ENCODE assay signal across 9 cellular contexts in the genomic region with DNA sequence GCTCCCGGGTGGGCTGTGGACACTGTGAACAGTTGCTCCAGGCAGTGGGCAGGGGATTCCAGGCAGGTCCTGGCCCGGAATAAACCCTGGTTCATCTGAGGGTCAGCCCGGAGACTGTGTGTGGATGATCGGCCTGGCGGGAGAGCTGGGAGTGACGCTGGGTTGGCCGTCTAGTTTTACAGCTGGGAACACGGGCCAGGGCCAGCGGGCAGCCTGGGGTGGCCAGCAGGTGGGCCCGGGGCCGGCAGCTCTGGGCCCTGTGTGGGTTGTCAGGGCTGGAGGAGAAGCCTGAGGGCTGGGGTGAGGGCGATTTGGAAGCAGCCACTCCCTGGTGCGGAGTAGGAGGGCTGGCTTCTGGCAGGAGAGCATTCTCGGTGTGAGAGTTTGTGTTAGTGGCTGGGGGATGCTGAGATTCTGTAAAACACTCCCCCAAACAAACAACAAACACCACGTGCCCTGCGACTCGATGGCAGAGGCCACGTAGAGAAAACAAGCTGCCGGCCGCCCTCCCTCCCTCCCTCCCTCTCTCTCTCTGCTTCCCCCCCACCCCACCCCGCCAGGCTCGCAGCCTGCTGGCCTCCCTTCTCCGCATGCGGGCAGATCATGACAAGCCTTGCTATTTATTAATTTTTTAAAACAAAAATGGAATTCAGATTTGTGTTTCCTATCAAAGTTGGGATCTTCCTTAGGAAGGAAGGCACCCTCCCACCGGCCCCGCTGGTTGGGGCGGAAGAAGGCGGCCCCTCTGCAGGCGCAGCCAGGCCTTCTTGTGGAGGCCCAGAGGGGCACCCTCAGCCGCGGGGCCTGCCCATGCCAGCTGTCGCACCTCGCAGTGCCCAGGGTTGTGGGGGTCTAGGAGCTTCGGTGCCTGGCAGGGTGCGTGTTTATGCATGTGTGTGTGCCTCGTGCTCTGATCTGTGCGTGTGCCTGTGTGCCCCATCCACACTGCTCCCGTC. TPM values are rescaled to one million over a fixed set of nuclear protein-coding genes. Genes with fewer than 3 reads are reported as not detected.
A peak's percentile ranks its signal among the peaks of the same experiment; 100 is the strongest.
DNase-seq lines count a peak whose midpoint lies in the region; ATAC-seq and TF ChIP-seq lines count a peak whose summit lies in the region.
"Had no signal": no experiment of that assay in that cellular context is flagged by ENCODE, and none has a peak within 500 bp of the region (broad histone marks: within the 10 kb centered on the region; RNA-seq: fewer than 3 reads in every experiment).

No MANE protein-coding gene starts in this region.

- H3K9me3 ChIP-seq in esophagus (ENCODE audit: control insufficient read depth in 2 of 2, insufficient read depth in 1 of 2, low read depth in 1 of 2, low read length in 1 of 2), result no peaks in the 10 kb centered on the region
- no peaks in the 10 kb centered on the region for H3K9me3 ChIP-seq in mucosa of rectum (ENCODE audit: control insufficient read depth in 2 of 2, low read length in 2 of 2)
- no peaks in the 10 kb centered on the region for H3K9me3 ChIP-seq in upper lobe of right lung

- H3K4me3 ChIP-seq in esophagus (ENCODE audit: low read depth in 1 of 2, low read length in 2 of 2), result peak overlapping the region; percentile 7 to 17
- H3K4me3 ChIP-seq in mucosa of rectum (ENCODE audit: low read length in 2 of 2), result no peak overlapping the region
- no peak overlapping the region for H3K4me3 ChIP-seq in upper lobe of right lung

- DNase-seq in RWPE1 (ENCODE audit: low spot score) (no peak), upper lobe of right lung (no peak), GM13976 (ENCODE audit: low spot score) (no peak), dedifferentiated amniotic fluid mesenchymal stem cell (ENCODE audit: extremely low spot score) (no peak), NCI-H1048 (lab: John Stamatoyannopoulos, UW) (no peak), NCI-H146 treated with DMSO at 0.1 percent for 48 hours (lab: John Stamatoyannopoulos, UW; ENCODE audit: unreplicated experiment) (no peak)
- DNase-seq: amniotic stem cell had no signal

- POLR2A ChIA-PET in RWPE1 (lab: Yijun Ruan, JAX; ENCODE audit: low non-redundant PET), result interaction anchor here (1.5 kb wide), 1 partner anchor 9 kb away, joined by 4 read pairs; no protein-coding TSS in a partner anchor

- no peak overlapping the region for H3K9ac ChIP-seq in mucosa of rectum (ENCODE audit: low read depth in 1 of 2, low read length in 2 of 2)

- H3K36me3 ChIP-seq in esophagus (ENCODE audit: control insufficient read depth in 2 of 2, insufficient read depth in 2 of 2, low read length in 1 of 2) (peaks cover 0 to 3% of the 10 kb centered on the region in 2 donors), mucosa of rectum (ENCODE audit: control insufficient read depth in 2 of 2, insufficient read depth in 2 of 2, low read length in 2 of 2) (no peaks in the 10 kb centered on the region), upper lobe of right lung (no peaks in the 10 kb centered on the region)

- H3K4me1 ChIP-seq in esophagus (ENCODE audit: control insufficient read depth in 2 of 2, insufficient read depth in 2 of 2, low read length in 1 of 2) (peaks cover 56 to 95% of the 10 kb centered on the region in 2 donors), mucosa of rectum (ENCODE audit: control insufficient read depth in 2 of 2, insufficient read depth in 2 of 2, low read length in 2 of 2) (peaks cover 69 to 72% of the 10 kb centered on the region in 2 donors), upper lobe of right lung (peaks cover 84% of the 10 kb centered on the region)

- H3K27ac ChIP-seq in RWPE1, result peak overlapping the region; percentile 99
- peak overlapping the region; percentile 94 to 96 for H3K27ac ChIP-seq in esophagus (ENCODE audit: low read depth in 2 of 2, low read length in 1 of 2)
- peak overlapping the region; percentile 43 to 61 for H3K27ac ChIP-seq in mucosa of rectum (ENCODE audit: low read depth in 2 of 2, low read length in 2 of 2)
- H3K27ac ChIP-seq in upper lobe of right lung, result peak overlapping the region; percentile 89

- H3K27me3 ChIP-seq in esophagus (ENCODE audit: control insufficient read depth in 1 of 2, insufficient read depth in 2 of 2, low read length in 2 of 2) (no peaks in the 10 kb centered on the region), mucosa of rectum (ENCODE audit: control insufficient read depth in 2 of 2, insufficient read depth in 2 of 2, low read length in 2 of 2) (no peaks in the 10 kb centered on the region), upper lobe of right lung (no peaks in the 10 kb centered on the region)

- CTCF ChIA-PET in RWPE1 (lab: Yijun Ruan, JAX), result interaction anchor here (0.6 to 3.2 kb wide), 6 partner anchors 9 to 380 kb away, joined by 3 to 13 read pairs (median 4); no protein-coding TSS in a partner anchor

- ATAC-seq in upper lobe of right lung, result no peak

- no peak for TF ChIP-seq CTCF in RWPE1 (conservative IDR thresholded peaks at IDR 0.05; ENCODE audit: low read depth)
- TF ChIP-seq CTCF in upper lobe of right lung (IDR thresholded peaks at IDR 0.05), result no peak
- TF ChIP-seq CTCF in GM13976 (IDR thresholded peaks at IDR 0.05; ENCODE audit: borderline replicate concordance, control extremely low read depth, extremely low read depth, insufficient read depth, missing control alignments), result no peak

- in situ Hi-C loops in GM13976 (cut with MboI; ENCODE audit: low sequenced_read_pairs, unreplicated experiment), result no loop called here

- 22 to 31% methylated on average over 34 to 38 of the region's 38 CpGs for WGBS in esophagus, 2 donors

- intact Hi-C loops in upper lobe of right lung (cut with DNase I), result no loop called here

RNA-seq across cellular contexts. Expression of a gene that starts 49.5 kb away (rescaled TPM):
- 10 to 100 TPM; 31.4 to 63.4 TPM for polyA plus RNA-seq in esophagus
- total RNA-seq in upper lobe of right lung, result 80.6 TPM

Comparison
In these comparisons a context has a peak if more than half of its experiments do, and no peak if none do; other contexts are left out.
1. H3K4me3 ChIP-seq: peak in esophagus (2 of 2); none in mucosa of rectum (0 of 2) and upper lobe of right lung (single experiment).
2. Peak in every context shown above with its lines, with median percentiles within 50 percentile points of each other: H3K27ac ChIP-seq.